Comparison of ENCODE assay signal across 11 cellular contexts in the genomic region with DNA sequence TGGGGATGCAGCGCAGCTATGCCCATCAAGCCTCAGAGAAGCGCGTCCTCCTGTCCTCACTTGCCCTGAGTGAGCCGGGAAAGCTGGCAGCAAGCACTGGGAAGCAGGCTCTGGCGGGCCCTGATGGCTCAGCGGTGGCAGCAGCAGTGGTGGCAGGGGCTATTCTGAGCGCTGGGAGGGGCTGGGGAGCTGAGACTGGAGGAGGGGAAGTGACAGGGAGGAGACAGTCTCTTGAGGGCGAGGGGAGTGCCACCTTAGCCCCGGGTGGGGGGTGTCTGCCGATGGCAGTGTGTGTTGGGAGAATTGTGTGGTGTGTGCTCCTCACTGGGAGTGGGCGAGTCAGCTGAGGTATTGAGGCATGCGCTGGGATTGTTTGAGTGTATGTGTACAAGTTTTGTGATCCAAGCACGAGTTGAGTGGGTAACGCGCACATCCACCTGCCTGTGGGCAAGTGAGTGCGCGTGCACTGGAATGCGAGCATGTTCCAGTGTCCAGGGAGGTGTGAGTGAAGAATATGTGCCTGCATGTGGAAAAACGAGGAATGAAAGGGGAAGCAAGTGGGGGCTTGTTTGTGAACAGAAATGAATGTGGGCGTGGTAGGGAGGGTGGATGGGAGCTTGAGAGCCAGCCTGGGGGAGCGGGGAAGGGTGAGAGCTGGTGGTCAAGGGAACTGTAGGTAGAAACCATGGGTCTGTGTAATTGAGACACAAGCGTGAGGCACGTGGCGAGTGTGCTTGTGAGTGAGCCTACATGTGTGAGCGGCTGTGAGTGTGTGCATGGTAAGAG. TPM values are rescaled to one million over a fixed set of nuclear protein-coding genes. Genes with fewer than 3 reads are reported as not detected.
DNase-seq lines count a peak whose midpoint lies in the region; ATAC-seq and TF ChIP-seq lines count a peak whose summit lies in the region.
"Had no signal": no experiment of that assay in that cellular context is flagged by ENCODE, and none has a peak within 500 bp of the region (broad histone marks: within the 10 kb centered on the region; RNA-seq: fewer than 3 reads in every experiment).

No MANE protein-coding gene starts in this region.

- peaks cover 18% of the 10 kb centered on the region for H3F3A ChIP-seq in neural progenitor cell (ENCODE audit: low read depth)

- no peak for DNase-seq in Caco-2
- DNase-seq in NCI-H1694 (lab: John Stamatoyannopoulos, UW) = peak; percentile 60
- peak; percentile 44 to 62 for DNase-seq in foreskin keratinocyte
- peak; percentile 37 for DNase-seq in neural progenitor cell (ENCODE audit: low spot score)
- no peak for DNase-seq in MV-4-11 (lab: John Stamatoyannopoulos, UW)
- no peak for DNase-seq in SIG-M5 (lab: John Stamatoyannopoulos, UW)
- no peak for DNase-seq in NAMALWA (ENCODE audit: low spot score)
- DNase-seq: kidney, MM.1S had no signal

- peak overlapping the region; percentile 73 for H2AFZ ChIP-seq in neural progenitor cell (replicated peaks)

- TF ChIP-seq CTCF in Caco-2 (IDR thresholded peaks at IDR 0.05; ENCODE audit: insufficient read depth in 1 of 2, low read depth in 1 of 2, low read length in 1 of 2, severe bottlenecking in 1 of 2, unreplicated experiment in 1 of 2) (no peak), foreskin keratinocyte (conservative IDR thresholded peaks at IDR 0.05) (peak; percentile 22), neural progenitor cell (IDR thresholded peaks at IDR 0.05) (no peak)

- ATAC-seq in foreskin keratinocyte (peak; percentile 5), HG02970 (IDR thresholded peaks at IDR 0.05; ENCODE audit: low FRiP score, unreplicated experiment) (no peak)

- H3K36me3 ChIP-seq in Caco-2 (ENCODE audit: control insufficient read depth, insufficient read depth, low read length) = no peaks in the 10 kb centered on the region
- no peaks in the 10 kb centered on the region for H3K36me3 ChIP-seq in neural progenitor cell
- H3K36me3 ChIP-seq: thoracic aorta had no signal

- no peak overlapping the region for H3K27ac ChIP-seq in foreskin keratinocyte
- no peak overlapping the region for H3K27ac ChIP-seq in neural progenitor cell

- H3K27me3 ChIP-seq in Caco-2 (replicated peaks; ENCODE audit: control insufficient read depth, insufficient read depth, low read length) (no peaks in the 10 kb centered on the region; the same call in 1 of the 2 replicates), foreskin keratinocyte (peaks cover 19% of the 10 kb centered on the region), neural progenitor cell (peaks cover 26% of the 10 kb centered on the region)

- no peak overlapping the region for H3K4me3 ChIP-seq in Caco-2 (ENCODE audit: low read depth, low read length)
- H3K4me3 ChIP-seq in neural progenitor cell = no peak overlapping the region
- H3K4me3 ChIP-seq: thoracic aorta had no signal

- H3K9ac ChIP-seq in neural progenitor cell = no peak overlapping the region

- peaks cover 13% of the 10 kb centered on the region for H4K20me1 ChIP-seq in neural progenitor cell (ENCODE audit: low read depth)

- H3K9me3 ChIP-seq in Caco-2 = no peaks in the 10 kb centered on the region
- H3K9me3 ChIP-seq in neural progenitor cell (ENCODE audit: low read depth) = no peaks in the 10 kb centered on the region
- H3K9me3 ChIP-seq: thoracic aorta had no signal

- H3K4me1 Mint-ChIP-seq in Caco-2 (ENCODE audit: low read depth, unreplicated experiment) (peaks cover 13% of the 10 kb centered on the region), neural progenitor cell (peaks cover 38% of the 10 kb centered on the region)

- POLR2A ChIA-PET in Caco-2 (lab: Charles Lee) = no interaction called here

- CTCF ChIA-PET in Caco-2 (lab: Charles Lee) = no interaction called here

- intact Hi-C loops in Caco-2 (cut with micrococcal nuclease; ENCODE audit: unreplicated experiment) = no loop called here

- H3K4me1 ChIP-seq in Caco-2 = peaks cover 6% of the 10 kb centered on the region
- H3K4me1 ChIP-seq in foreskin keratinocyte = peaks cover 15% of the 10 kb centered on the region
- peaks cover 36% of the 10 kb centered on the region for H3K4me1 ChIP-seq in neural progenitor cell

- no peaks in the 10 kb centered on the region for H3K9me3 Mint-ChIP-seq in Caco-2 (ENCODE audit: unreplicated experiment)
- no peaks in the 10 kb centered on the region for H3K9me3 Mint-ChIP-seq in neural progenitor cell

- H3K27me3 Mint-ChIP-seq in Caco-2 (ENCODE audit: insufficient read depth, unreplicated experiment) = no peaks in the 10 kb centered on the region
- H3K27me3 Mint-ChIP-seq in neural progenitor cell (ENCODE audit: insufficient read depth, low read depth) = peaks cover 25% of the 10 kb centered on the region

- peaks cover 6% of the 10 kb centered on the region for H3K36me3 Mint-ChIP-seq in Caco-2 (ENCODE audit: insufficient read depth, unreplicated experiment)
- H3K36me3 Mint-ChIP-seq in neural progenitor cell = no peaks in the 10 kb centered on the region

- H3K27ac Mint-ChIP-seq in Caco-2 (ENCODE audit: unreplicated experiment) (peak overlapping the region; percentile 28), neural progenitor cell (peak overlapping the region; percentile 72)

- H3K79me2 ChIP-seq in neural progenitor cell (ENCODE audit: low read depth) = no peaks in the 10 kb centered on the region

- peak overlapping the region; percentile 44 for H3K4me2 ChIP-seq in neural progenitor cell

- H3K4me3 Mint-ChIP-seq in Caco-2 (ENCODE audit: unreplicated experiment) (no peak overlapping the region), neural progenitor cell (no peak overlapping the region)

- no TSS peak for BruUV-seq in Caco-2 (replicated peaks; lab: Mats Ljungman, UMichigan)

RNA-seq across cellular contexts. Expression of a gene that starts 2.9 kb away (rescaled TPM):
- total RNA-seq in Caco-2 (2022) (0.42 and 0.59 TPM in 2 replicates), foreskin keratinocyte (0.07 TPM in 1 of 2 replicates, not detected in the other), neural progenitor cell (ENCODE audit: low replicate concordance) (2.1 TPM in 1 of 2 replicates, not detected in the other)
- polyA plus RNA-seq in foreskin keratinocyte = 0.04 and 0.11 TPM in 2 replicates

Comparison
In these comparisons a context has a peak if more than half of its experiments do, and no peak if none do; other contexts are left out.
1. DNase-seq: peak in NCI-H1694 (single experiment), foreskin keratinocyte (2 of 2) and neural progenitor cell (single experiment); none in Caco-2 (0 of 2), MV-4-11 (single experiment), SIG-M5 (single experiment) and NAMALWA (single experiment).